ENCODE assay signal across 9 cellular contexts in the genomic region with DNA sequence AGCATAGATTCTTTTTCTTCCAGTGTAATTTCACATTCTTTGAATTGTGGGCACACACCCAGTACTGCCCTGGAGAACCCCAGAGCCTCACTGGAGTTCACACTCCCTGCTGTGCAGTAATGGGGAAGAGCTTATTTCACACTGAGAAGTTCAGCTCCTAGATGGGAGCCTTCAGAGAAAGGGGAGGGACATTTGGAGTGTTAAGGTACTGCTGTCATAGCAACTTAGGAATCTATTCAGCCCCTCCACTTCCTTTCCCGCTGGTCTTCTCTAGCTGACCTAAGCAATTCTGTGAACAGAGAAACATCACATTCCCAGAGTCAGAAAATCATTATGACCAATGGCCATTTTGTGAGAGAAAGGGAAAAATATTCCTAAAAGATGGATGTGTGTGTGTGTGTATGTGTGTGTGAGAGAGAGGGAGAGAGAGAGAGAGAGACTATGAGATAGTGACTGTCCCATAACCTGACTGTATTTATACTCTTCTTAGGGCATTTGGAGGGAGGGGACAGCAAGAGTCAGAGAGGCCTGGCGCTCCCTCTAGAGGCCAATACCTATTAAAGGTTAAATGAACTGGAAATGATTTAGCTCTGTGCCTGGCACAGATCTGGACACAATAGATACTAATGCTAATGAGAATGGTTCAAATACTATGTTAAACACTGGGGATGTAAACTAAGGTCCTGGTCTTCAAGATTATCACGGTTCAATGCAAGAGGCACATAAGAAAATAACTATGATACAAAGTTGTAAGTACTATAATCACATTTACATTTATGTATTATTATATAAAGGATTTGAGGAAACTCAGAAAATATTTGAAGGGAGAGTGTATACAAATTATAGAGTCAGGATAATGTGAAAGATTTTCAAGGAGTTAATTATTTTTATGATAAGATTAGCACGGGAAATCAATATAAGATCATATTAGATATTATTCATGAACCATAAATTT. TPM values are rescaled to one million over a fixed set of nuclear protein-coding genes. Genes with fewer than 3 reads are reported as not detected.
DNase-seq lines count a peak whose midpoint lies in the region; ATAC-seq and TF ChIP-seq lines count a peak whose summit lies in the region.
"Had no signal": no experiment of that assay in that cellular context is flagged by ENCODE, and none has a peak within 500 bp of the region (broad histone marks: within the 10 kb centered on the region; RNA-seq: fewer than 3 reads in every experiment).

No MANE protein-coding gene starts in this region.

- no peaks in the 10 kb centered on the region for H4K20me1 ChIP-seq in Loucy (ENCODE audit: insufficient read depth, low read length, poor library complexity, severe bottlenecking)

- peak overlapping the region; percentile 4; the same call in 1 of the 2 replicates for H2AFZ ChIP-seq in Loucy (ENCODE audit: low read length)

- DNase-seq in A172 (ENCODE audit: low spot score) (peak; percentile 76), SK-N-DZ (ENCODE audit: low spot score) (peak; percentile 57), kidney glomerular epithelial cell (lab: John Stamatoyannopoulos, UW) (peak; percentile 46)
- peak; percentile 4 for DNase-seq in central memory CD4-positive, alpha-beta T cell
- peak; percentile 3 to 23 for DNase-seq in stimulated activated CD4-positive, alpha-beta T cell treated with anti-CD3 and anti-CD28 coated beads, Interleukin-4, amount 100 ng/mL, for 4 hours

- H3K4me2 ChIP-seq in Loucy (ENCODE audit: low read depth, low read length, poor library complexity, severe bottlenecking): no peak overlapping the region

- H3K9me2 ChIP-seq in Loucy (replicated peaks; ENCODE audit: low read depth, low read length): no peaks in the 10 kb centered on the region

- H3K79me2 ChIP-seq in Loucy (ENCODE audit: insufficient read depth, low read length): no peaks in the 10 kb centered on the region

- no peaks in the 10 kb centered on the region for H3K4me1 ChIP-seq in Loucy (ENCODE audit: insufficient read depth, low read length, poor library complexity, severe bottlenecking)

- H3K36me3 ChIP-seq in Loucy (ENCODE audit: insufficient read depth, low read length): no peaks in the 10 kb centered on the region

- TF ChIP-seq CTCF in GM12873 (IDR thresholded peaks at IDR 0.05; ENCODE audit: insufficient read depth, low read depth, low read length, missing control alignments) (peak; percentile 78), Loucy (conservative IDR thresholded peaks at IDR 0.05; ENCODE audit: low read length) (peak; percentile 78)

- peak; percentile 83 for ATAC-seq in HG02588 (IDR thresholded peaks at IDR 0.05; ENCODE audit: unreplicated experiment)

- H3K4me3 ChIP-seq in Loucy (ENCODE audit: low read length, poor library complexity, severe bottlenecking): no peak overlapping the region
- H3K4me3 ChIP-seq: skin epidermis had no signal

- no peaks in the 10 kb centered on the region for H3F3A ChIP-seq in Loucy (ENCODE audit: low read depth)

- H3K9me3 ChIP-seq in Loucy (ENCODE audit: insufficient read depth, low read depth, low read length): no peaks in the 10 kb centered on the region

- H3K27me3 ChIP-seq in Loucy (ENCODE audit: insufficient read depth, low read length, poor library complexity, severe bottlenecking): no peaks in the 10 kb centered on the region

- H3K9ac ChIP-seq in Loucy (ENCODE audit: low read depth, low read length, poor library complexity, severe bottlenecking): no peak overlapping the region

RNA-seq across cellular contexts. Expression of a gene that starts 41.5 kb away (rescaled TPM):
- total RNA-seq in A172 (2014; rRNA removed; shearing (Covaris generic)): 129 and 165 TPM in 2 replicates
- polyA plus RNA-seq in SK-N-DZ (2014; cell fraction: cytosol; rRNA removed): 70.4 and 95.3 TPM in 2 replicates
- polyA plus RNA-seq in SK-N-DZ (2014; cell fraction: nucleus; rRNA removed): 36.0 and 53.1 TPM in 2 replicates

Comparison
In these comparisons a context has a peak if more than half of its experiments do, and no peak if none do; other contexts are left out.
1. DNase-seq: peak in every context shown above with its lines; median percentile 76 in A172; 57 in SK-N-DZ; 46 in kidney glomerular epithelial cell; 13 in stimulated activated CD4-positive, alpha-beta T cell treated with anti-CD3 and anti-CD28 coated beads, Interleukin-4, amount 100 ng/mL, for 4 hours; 4 in central memory CD4-positive, alpha-beta T cell.